In the genomic region with DNA sequence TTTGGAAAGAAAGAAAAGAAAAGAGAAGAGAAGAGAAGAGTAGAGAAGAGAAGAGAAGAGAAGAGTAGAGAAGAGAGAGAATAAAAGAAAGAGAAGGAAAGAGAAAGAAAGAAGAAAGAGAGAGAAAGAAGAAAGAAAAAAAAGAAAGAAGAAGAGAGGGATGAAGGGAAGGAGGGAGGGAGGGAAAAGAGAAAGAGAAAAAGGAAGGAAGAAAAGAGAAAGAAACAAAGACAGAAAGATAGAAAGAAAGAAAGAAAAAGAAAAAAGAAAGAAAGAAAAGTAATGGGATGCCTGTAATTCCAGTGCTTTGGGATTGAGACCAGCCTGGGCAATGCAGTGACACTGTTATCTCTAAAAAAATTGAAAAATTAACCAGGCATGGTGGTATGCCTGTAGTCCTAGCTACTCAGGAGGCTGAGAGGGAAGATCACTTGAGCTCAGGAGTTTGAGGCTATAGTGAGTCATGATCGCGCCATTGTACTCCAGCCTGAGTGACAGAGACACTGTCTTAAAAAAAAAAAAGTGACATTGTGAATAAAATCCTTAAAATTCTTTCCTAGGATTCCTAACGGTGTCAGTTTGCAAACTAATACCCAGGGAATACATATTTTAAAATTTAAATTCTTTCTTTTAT, we compare ENCODE assay signal across 1 cellular context.
TF ChIP-seq lines count a peak whose summit lies in the region.

No MANE protein-coding gene starts in this region.

TF ChIP-seq in HepG2, 621 proteins besides CTCF, POLR2A, EP300 and RAD21:
- TF ChIP-seq, protein P1, sequence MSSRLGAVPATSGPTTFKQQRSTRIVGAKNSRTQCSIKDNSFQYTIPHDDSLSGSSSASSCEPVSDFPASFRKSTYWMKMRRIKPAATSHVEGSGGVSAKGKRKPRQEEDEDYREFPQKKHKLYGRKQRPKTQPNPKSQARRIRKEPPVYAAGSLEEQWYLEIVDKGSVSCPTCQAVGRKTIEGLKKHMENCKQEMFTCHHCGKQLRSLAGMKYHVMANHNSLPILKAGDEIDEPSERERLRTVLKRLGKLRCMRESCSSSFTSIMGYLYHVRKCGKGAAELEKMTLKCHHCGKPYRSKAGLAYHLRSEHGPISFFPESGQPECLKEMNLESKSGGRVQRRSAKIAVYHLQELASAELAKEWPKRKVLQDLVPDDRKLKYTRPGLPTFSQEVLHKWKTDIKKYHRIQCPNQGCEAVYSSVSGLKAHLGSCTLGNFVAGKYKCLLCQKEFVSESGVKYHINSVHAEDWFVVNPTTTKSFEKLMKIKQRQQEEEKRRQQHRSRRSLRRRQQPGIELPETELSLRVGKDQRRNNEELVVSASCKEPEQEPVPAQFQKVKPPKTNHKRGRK (CRISPR knock-in tag; IDR thresholded peaks at IDR 0.05): peak; percentile 79; the same call in 1 of the 2 replicates
- TF ChIP-seq, protein P2, sequence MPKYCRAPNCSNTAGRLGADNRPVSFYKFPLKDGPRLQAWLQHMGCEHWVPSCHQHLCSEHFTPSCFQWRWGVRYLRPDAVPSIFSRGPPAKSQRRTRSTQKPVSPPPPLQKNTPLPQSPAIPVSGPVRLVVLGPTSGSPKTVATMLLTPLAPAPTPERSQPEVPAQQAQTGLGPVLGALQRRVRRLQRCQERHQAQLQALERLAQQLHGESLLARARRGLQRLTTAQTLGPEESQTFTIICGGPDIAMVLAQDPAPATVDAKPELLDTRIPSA (CRISPR knock-in tag; IDR thresholded peaks at IDR 0.05; ENCODE audit: borderline replicate concordance): no peak
